1 cellular context compared by ENCODE assay signal in the genomic region with DNA sequence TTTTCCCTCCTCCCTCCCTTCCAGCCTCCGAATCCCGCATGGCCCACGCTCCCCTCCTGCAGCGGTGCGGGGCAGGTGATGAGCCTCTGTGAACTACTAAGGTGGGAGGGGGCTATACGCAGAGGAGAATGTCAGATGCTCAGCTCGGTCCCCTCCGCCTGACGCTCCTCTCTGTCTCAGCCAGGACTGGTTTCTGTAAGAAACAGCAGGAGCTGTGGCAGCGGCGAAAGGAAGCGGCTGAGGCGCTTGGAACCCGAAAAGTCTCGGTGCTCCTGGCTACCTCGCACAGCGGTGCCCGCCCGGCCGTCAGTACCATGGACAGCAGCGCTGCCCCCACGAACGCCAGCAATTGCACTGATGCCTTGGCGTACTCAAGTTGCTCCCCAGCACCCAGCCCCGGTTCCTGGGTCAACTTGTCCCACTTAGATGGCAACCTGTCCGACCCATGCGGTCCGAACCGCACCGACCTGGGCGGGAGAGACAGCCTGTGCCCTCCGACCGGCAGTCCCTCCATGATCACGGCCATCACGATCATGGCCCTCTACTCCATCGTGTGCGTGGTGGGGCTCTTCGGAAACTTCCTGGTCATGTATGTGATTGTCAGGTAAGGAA.
A peak's percentile ranks its signal among the peaks of the same experiment; 100 is the strongest.
TF ChIP-seq lines count a peak whose summit lies in the region.

A gene (plus strand): TSS at position 10 of the 612 bp plus-strand sequence. CDS start 305 bp downstream, at position 315.

TF ChIP-seq in HEK293, 187 proteins besides CTCF, POLR2A, EP300 and RAD21 (continued from another document):
- TF ChIP-seq, protein P1, sequence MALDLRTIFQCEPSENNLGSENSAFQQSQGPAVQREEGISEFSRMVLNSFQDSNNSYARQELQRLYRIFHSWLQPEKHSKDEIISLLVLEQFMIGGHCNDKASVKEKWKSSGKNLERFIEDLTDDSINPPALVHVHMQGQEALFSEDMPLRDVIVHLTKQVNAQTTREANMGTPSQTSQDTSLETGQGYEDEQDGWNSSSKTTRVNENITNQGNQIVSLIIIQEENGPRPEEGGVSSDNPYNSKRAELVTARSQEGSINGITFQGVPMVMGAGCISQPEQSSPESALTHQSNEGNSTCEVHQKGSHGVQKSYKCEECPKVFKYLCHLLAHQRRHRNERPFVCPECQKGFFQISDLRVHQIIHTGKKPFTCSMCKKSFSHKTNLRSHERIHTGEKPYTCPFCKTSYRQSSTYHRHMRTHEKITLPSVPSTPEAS (tag by site-specific recombination; IDR thresholded peaks at IDR 0.05), result no peak
- TF ChIP-seq ZNF366 (tag by site-specific recombination; conservative IDR thresholded peaks at IDR 0.05), result no peak
- TF ChIP-seq ZBTB17 (tag by site-specific recombination; IDR thresholded peaks at IDR 0.05), result 0 out of 2 replicates have a peak, but pooled peaks have one; percentile 20
- TF ChIP-seq, protein P2, sequence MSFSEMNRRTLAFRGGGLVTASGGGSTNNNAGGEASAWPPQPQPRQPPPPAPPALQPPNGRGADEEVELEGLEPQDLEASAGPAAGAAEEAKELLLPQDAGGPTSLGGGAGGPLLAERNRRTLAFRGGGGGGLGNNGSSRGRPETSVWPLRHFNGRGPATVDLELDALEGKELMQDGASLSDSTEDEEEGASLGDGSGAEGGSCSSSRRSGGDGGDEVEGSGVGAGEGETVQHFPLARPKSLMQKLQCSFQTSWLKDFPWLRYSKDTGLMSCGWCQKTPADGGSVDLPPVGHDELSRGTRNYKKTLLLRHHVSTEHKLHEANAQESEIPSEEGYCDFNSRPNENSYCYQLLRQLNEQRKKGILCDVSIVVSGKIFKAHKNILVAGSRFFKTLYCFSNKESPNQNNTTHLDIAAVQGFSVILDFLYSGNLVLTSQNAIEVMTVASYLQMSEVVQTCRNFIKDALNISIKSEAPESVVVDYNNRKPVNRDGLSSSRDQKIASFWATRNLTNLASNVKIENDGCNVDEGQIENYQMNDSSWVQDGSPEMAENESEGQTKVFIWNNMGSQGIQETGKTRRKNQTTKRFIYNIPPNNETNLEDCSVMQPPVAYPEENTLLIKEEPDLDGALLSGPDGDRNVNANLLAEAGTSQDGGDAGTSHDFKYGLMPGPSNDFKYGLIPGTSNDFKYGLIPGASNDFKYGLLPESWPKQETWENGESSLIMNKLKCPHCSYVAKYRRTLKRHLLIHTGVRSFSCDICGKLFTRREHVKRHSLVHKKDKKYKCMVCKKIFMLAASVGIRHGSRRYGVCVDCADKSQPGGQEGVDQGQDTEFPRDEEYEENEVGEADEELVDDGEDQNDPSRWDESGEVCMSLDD (tag by site-specific recombination; IDR thresholded peaks at IDR 0.05), result peak; percentile 33; the same call in 1 of the 2 replicates
- TF ChIP-seq, protein P3, sequence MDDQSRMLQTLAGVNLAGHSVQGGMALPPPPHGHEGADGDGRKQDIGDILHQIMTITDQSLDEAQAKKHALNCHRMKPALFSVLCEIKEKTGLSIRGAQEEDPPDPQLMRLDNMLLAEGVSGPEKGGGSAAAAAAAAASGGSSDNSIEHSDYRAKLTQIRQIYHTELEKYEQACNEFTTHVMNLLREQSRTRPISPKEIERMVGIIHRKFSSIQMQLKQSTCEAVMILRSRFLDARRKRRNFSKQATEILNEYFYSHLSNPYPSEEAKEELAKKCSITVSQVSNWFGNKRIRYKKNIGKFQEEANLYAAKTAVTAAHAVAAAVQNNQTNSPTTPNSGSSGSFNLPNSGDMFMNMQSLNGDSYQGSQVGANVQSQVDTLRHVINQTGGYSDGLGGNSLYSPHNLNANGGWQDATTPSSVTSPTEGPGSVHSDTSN (CRISPR knock-in tag; IDR thresholded peaks at IDR 0.05), result peak; percentile 91; the same call in 1 of the 2 replicates
TF ChIP-seq in HEK293: peak in this region for 5.
